In genomic region chr5:17282283-17283120, GRCh38 we compare ENCODE assay signal across 8 cellular contexts.
DNase-seq lines count a peak whose midpoint lies in the region; ATAC-seq and TF ChIP-seq lines count a peak whose summit lies in the region.

No MANE protein-coding gene starts in this region.

- TF ChIP-seq POLR2A in esophagus muscularis mucosa (IDR thresholded peaks at IDR 0.05; ENCODE audit: low read depth) (no peak), sigmoid colon (IDR thresholded peaks at IDR 0.05) (no peak)

- TF ChIP-seq CTCF in GM12865 (IDR thresholded peaks at IDR 0.05; ENCODE audit: insufficient read depth, low read depth, low read length, missing control alignments) (no peak), esophagus muscularis mucosa (IDR thresholded peaks at IDR 0.05) (no peak), sigmoid colon (IDR thresholded peaks at IDR 0.05) (no peak)

- intact Hi-C loops in esophagus muscularis mucosa (cut with DNase I) = no loop called here
- intact Hi-C loops in sigmoid colon (cut with DNase I) = no loop called here

- H3K4me3 ChIP-seq in GM12865 (ENCODE audit: low read depth, low read length) = no peak overlapping the region
- no peak overlapping the region for H3K4me3 ChIP-seq in esophagus muscularis mucosa
- H3K4me3 ChIP-seq in sigmoid colon = no peak overlapping the region

- 53% methylated on average over 6 of the region's 6 CpGs for WGBS in esophagus muscularis mucosa
- WGBS in sigmoid colon, 2 donors = 42 to 77% methylated on average over 6 of the region's 6 CpGs

- DNase-seq in GM12865 (ENCODE audit: low read depth) (peak; percentile 94), esophagus muscularis mucosa (ENCODE audit: extremely low spot score) (peak; percentile 60), NCI-H526 treated with DMSO at 0.1 percent for 48 hours (lab: John Stamatoyannopoulos, UW) (no peak), sigmoid colon (no peak), A172 (ENCODE audit: low spot score) (no peak), middle frontal gyrus (ENCODE audit: extremely low spot score, low spot score) (no peak)

- peak; percentile 96 for ATAC-seq in GM21447 (IDR thresholded peaks at IDR 0.05; ENCODE audit: unreplicated experiment)
- peak; percentile 95 for ATAC-seq in HG03565 (IDR thresholded peaks at IDR 0.05; ENCODE audit: unreplicated experiment)

- no peaks in the 10 kb centered on the region for H3K27me3 ChIP-seq in esophagus muscularis mucosa
- no peaks in the 10 kb centered on the region for H3K27me3 ChIP-seq in sigmoid colon

- H3K36me3 ChIP-seq in esophagus muscularis mucosa (no peaks in the 10 kb centered on the region), sigmoid colon (no peaks in the 10 kb centered on the region)

- no peaks in the 10 kb centered on the region for H3K4me1 ChIP-seq in esophagus muscularis mucosa
- H3K4me1 ChIP-seq in sigmoid colon = no peaks in the 10 kb centered on the region

- TF ChIP-seq EP300 in esophagus muscularis mucosa (IDR thresholded peaks at IDR 0.05) (no peak), sigmoid colon (IDR thresholded peaks at IDR 0.05) (no peak)

- H3K9me3 ChIP-seq in esophagus muscularis mucosa = no peaks in the 10 kb centered on the region
- H3K9me3 ChIP-seq in sigmoid colon = no peaks in the 10 kb centered on the region

- no peak overlapping the region for H3K27ac ChIP-seq in esophagus muscularis mucosa (replicated peaks in 1 of 4)
- H3K27ac ChIP-seq in sigmoid colon = no peak overlapping the region

Comparison
In these comparisons a context has a peak if more than half of its experiments do, and no peak if none do; other contexts are left out.
1. DNase-seq: peak in GM12865 (single experiment) and esophagus muscularis mucosa (single experiment); none in NCI-H526 treated with DMSO at 0.1 percent for 48 hours (single experiment), sigmoid colon (single experiment), A172 (single experiment) and middle frontal gyrus (single experiment).